ENCODE assay signal across 9 cellular contexts in genomic region chr5:157912621-157913325, GRCh38. TPM values are rescaled to one million over a fixed set of nuclear protein-coding genes. Genes with fewer than 3 reads are reported as not detected.
DNase-seq lines count a peak whose midpoint lies in the region; ATAC-seq and TF ChIP-seq lines count a peak whose summit lies in the region.
"Had no signal": no experiment of that assay in that cellular context is flagged by ENCODE, and none has a peak within 500 bp of the region (broad histone marks: within the 10 kb centered on the region; RNA-seq: fewer than 3 reads in every experiment).

No MANE protein-coding gene starts in this region.

- POLR2A ChIA-PET in OCI-LY7 (lab: Charles Lee), result interaction anchor here (0.6 to 1.2 kb wide), 4 partner anchors 52 to 84 kb away, joined by 3 to 9 read pairs (median 4); no protein-coding TSS in a partner anchor

- no peaks in the 10 kb centered on the region for H3K36me3 ChIP-seq in OCI-LY7 (ENCODE audit: insufficient read depth, low read length)

- H3K4me2 ChIP-seq in OCI-LY7 (ENCODE audit: low read length), result peak overlapping the region; percentile 77

- DNase-seq in OCI-LY7 (ENCODE audit: low spot score), result peak; percentile 95
- no peak for DNase-seq in AG08395 (ENCODE audit: low spot score)
- no peak for DNase-seq in activated CD4-positive, alpha-beta T cell treated with anti-CD3 and anti-CD28 coated beads for 48 hours
- no peak for DNase-seq in LoVo (ENCODE audit: low spot score)
- no peak for DNase-seq in DMS 273 treated with DMSO at 0.1 percent for 48 hours (lab: John Stamatoyannopoulos, UW)

- H3K9me2 ChIP-seq in OCI-LY7 (ENCODE audit: insufficient read depth, low read length), result no peaks in the 10 kb centered on the region

- ATAC-seq in GM19351 (IDR thresholded peaks at IDR 0.05; ENCODE audit: unreplicated experiment), result peak; percentile 99
- peak; percentile 93 for ATAC-seq in HG03108 (IDR thresholded peaks at IDR 0.05; ENCODE audit: unreplicated experiment)

- no peaks in the 10 kb centered on the region for H4K20me1 ChIP-seq in OCI-LY7 (ENCODE audit: insufficient read depth, low read length)

- peaks cover 83% of the 10 kb centered on the region for H3K4me1 ChIP-seq in OCI-LY7 (ENCODE audit: insufficient read depth, low read length, poor library complexity, severe bottlenecking)

- intact Hi-C loops in OCI-LY7 (cut with micrococcal nuclease; ENCODE audit: unreplicated experiment), result loop anchor here (1.0 kb wide), 2 partner anchors 12 to 51 kb away; no protein-coding TSS in a partner anchor

- CTCF ChIA-PET in OCI-LY7 (lab: Charles Lee; ENCODE audit: unreplicated experiment), result interaction anchor here (0.6 kb wide), 1 partner anchor 52 kb away, joined by 4 read pairs; no protein-coding TSS in a partner anchor

- H3K79me2 ChIP-seq in OCI-LY7 (ENCODE audit: insufficient read depth, low read depth, low read length), result no peaks in the 10 kb centered on the region

- no TSS peak for BruUV-seq in OCI-LY7 (replicated peaks; lab: Mats Ljungman, UMichigan)

- H3K27ac ChIP-seq in OCI-LY7 (ENCODE audit: low read depth, low read length, poor library complexity, severe bottlenecking) (peak overlapping the region; percentile 95), skin epidermis (peak overlapping the region in 18 of 21 experiments; percentile 7 to 77 (median 60))

- H3K9me3 ChIP-seq in OCI-LY7 (ENCODE audit: low read length), result no peaks in the 10 kb centered on the region

- H3K4me3 ChIP-seq in OCI-LY7 (ENCODE audit: low read depth, low read length, poor library complexity, severe bottlenecking) (peak overlapping the region; percentile 49), skin epidermis (no peak overlapping the region)
- H3K4me3 ChIP-seq: K562 had no signal

- peak overlapping the region; percentile 2; the same call in 1 of the 2 replicates for H2AFZ ChIP-seq in OCI-LY7 (ENCODE audit: low read length)

- no peak for TF ChIP-seq CTCF in OCI-LY7 (conservative IDR thresholded peaks at IDR 0.05; ENCODE audit: low read length)

RNA-seq across cellular contexts. Expression of gene CLINT1, which starts 53.8 kb away (rescaled TPM):
- 86.1 and 107 TPM in 2 replicates for total RNA-seq in OCI-LY7 (2014; rRNA removed; shearing (Covaris generic))
- 120 and 135 TPM in 2 replicates for total RNA-seq in OCI-LY7 (2022)
